ENCODE assay signal across 9 cellular contexts in genomic region chr12:3885179-3886094, GRCh38. TPM values are rescaled to one million over a fixed set of nuclear protein-coding genes. Genes with fewer than 3 reads are reported as not detected.
DNase-seq lines count a peak whose midpoint lies in the region; ATAC-seq and TF ChIP-seq lines count a peak whose summit lies in the region.
"Had no signal": no experiment of that assay in that cellular context is flagged by ENCODE, and none has a peak within 500 bp of the region (broad histone marks: within the 10 kb centered on the region; RNA-seq: fewer than 3 reads in every experiment).

No MANE protein-coding gene starts in this region.

- TF ChIP-seq CTCF in mesothelial cell of epicardium (IDR thresholded peaks at IDR 0.05; ENCODE audit: unreplicated experiment) (peak; percentile 90), uterus (IDR thresholded peaks at IDR 0.05) (peak; percentile 77 to 91 (median 86))

- H3K27ac ChIP-seq in uterus: peak overlapping the region; percentile 82 to 88

- DNase-seq in DMS 273 (lab: John Stamatoyannopoulos, UW; ENCODE audit: unreplicated experiment) (peak; percentile 42), DMS 273 treated with DMSO at 0.1 percent for 48 hours (lab: John Stamatoyannopoulos, UW) (no peak), HPDE6-E6E7 (ENCODE audit: extremely low spot score) (peak; percentile 6), SW480 (ENCODE audit: low spot score) (peak; percentile 51), mesothelial cell of epicardium (ENCODE audit: low spot score in 2 of 2, unreplicated experiment in 2 of 2) (no peak), uterus (peak; percentile 23 to 33)
- peak; percentile 33 for DNase-seq in effector CD4-positive, alpha-beta T cell

- peak overlapping the region; percentile 52 for H3K4me3 Mint-ChIP-seq in mesothelial cell of epicardium
- H3K4me3 Mint-ChIP-seq: central memory CD8-positive, alpha-beta T cell had no signal

- no peak for TF ChIP-seq POLR2A in uterus (IDR thresholded peaks at IDR 0.05)

- peaks cover 7% of the 10 kb centered on the region for H3K4me1 Mint-ChIP-seq in mesothelial cell of epicardium

- intact Hi-C loops in uterus (cut with DNase I; ENCODE audit: low total_unique reads): loop anchor here (10.0 kb wide), 1 partner anchor 149 kb away; no protein-coding TSS in a partner anchor

- H3K9me3 ChIP-seq in uterus: no peaks in the 10 kb centered on the region

- H3K4me1 ChIP-seq in uterus: no peaks in the 10 kb centered on the region

- H3K27me3 ChIP-seq in uterus: no peaks in the 10 kb centered on the region

- no peak for ATAC-seq in GM18907 (IDR thresholded peaks at IDR 0.05; ENCODE audit: unreplicated experiment)

- no peaks in the 10 kb centered on the region for H3K36me3 Mint-ChIP-seq in mesothelial cell of epicardium

- H3K27ac Mint-ChIP-seq in mesothelial cell of epicardium: peak overlapping the region; percentile 82

- H3K9me3 Mint-ChIP-seq in mesothelial cell of epicardium: no peaks in the 10 kb centered on the region
- H3K9me3 Mint-ChIP-seq: central memory CD8-positive, alpha-beta T cell had no signal

- no peaks in the 10 kb centered on the region for H3K36me3 ChIP-seq in uterus

- peak overlapping the region; percentile 25 to 37 for H3K4me3 ChIP-seq in uterus

- H3K27me3 Mint-ChIP-seq in mesothelial cell of epicardium (ENCODE audit: low read depth): peaks cover 2% of the 10 kb centered on the region
- H3K27me3 Mint-ChIP-seq: central memory CD8-positive, alpha-beta T cell had no signal

RNA-seq across cellular contexts. Expression of gene PARP11, which starts 12.2 kb away (rescaled TPM):
- total RNA-seq in mesothelial cell of epicardium: 16.3 to 18.6 TPM (median 16.7 TPM) in 3 replicates
- 10 to 100 TPM in 2 of 4 donors, 1 to 10 TPM in 1, under 1 TPM in 1; 0.77 to 16.4 (median 8.8) TPM for total RNA-seq in uterus

Comparison
In these comparisons a context has a peak if more than half of its experiments do, and no peak if none do; other contexts are left out.
1. DNase-seq: peak in DMS 273 (single experiment), HPDE6-E6E7 (single experiment), SW480 (single experiment), effector CD4-positive, alpha-beta T cell (single experiment) and uterus (2 of 2); none in DMS 273 treated with DMSO at 0.1 percent for 48 hours (single experiment) and mesothelial cell of epicardium (0 of 2).